3 cellular contexts compared by ENCODE assay signal in the genomic region with DNA sequence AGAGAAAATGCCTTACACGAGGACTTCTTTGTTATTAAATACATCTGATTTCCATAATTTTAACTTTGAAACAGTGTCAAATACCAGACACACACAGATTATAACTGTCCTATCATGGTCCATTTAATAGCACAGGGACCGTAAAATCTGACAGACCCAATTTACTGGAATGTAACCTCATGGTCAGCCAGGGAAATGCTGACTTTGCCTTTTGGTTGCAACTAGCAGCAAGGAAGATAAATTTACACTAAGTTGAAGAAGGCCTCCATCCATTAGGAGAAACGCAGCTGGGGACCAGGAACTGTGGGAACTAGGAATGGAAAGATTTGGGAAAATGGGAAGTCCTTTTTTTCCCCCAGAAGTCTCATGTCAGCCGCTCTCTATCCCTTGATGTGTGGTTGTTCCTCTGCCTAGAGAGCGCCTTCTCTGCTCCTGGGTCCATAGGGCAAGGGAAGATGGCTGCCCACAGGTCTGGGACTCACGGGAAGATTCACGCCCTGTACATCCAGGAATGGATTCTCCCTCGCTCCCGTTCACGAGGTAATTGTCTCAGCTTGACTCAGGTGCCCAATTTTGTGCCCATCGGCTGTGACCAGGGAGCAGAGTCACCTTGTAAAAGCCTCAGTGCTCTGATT.
A peak's percentile ranks its signal among the peaks of the same experiment; 100 is the strongest.
TF ChIP-seq lines count a peak whose summit lies in the region.

No MANE protein-coding gene starts in this region.

TF ChIP-seq in A549, 52 proteins besides CTCF, POLR2A, EP300 and RAD21:
- no peak for TF ChIP-seq JUN (IDR thresholded peaks at IDR 0.05)
- peak; percentile 68 for TF ChIP-seq MAFK (IDR thresholded peaks at IDR 0.05; ENCODE audit: partially characterized antibody)
- TF ChIP-seq MAZ (IDR thresholded peaks at IDR 0.05; ENCODE audit: borderline replicate concordance, low read depth, low read length) = no peak
- no peak for TF ChIP-seq NR3C1 (IDR thresholded peaks at IDR 0.05)
- no peak for TF ChIP-seq KDM5A (IDR thresholded peaks at IDR 0.05)
- no peak for TF ChIP-seq TP53 (CRISPR knock-in tag; IDR thresholded peaks at IDR 0.05)
- TF ChIP-seq, protein P1, sequence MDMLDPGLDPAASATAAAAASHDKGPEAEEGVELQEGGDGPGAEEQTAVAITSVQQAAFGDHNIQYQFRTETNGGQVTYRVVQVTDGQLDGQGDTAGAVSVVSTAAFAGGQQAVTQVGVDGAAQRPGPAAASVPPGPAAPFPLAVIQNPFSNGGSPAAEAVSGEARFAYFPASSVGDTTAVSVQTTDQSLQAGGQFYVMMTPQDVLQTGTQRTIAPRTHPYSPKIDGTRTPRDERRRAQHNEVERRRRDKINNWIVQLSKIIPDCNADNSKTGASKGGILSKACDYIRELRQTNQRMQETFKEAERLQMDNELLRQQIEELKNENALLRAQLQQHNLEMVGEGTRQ (IDR thresholded peaks at IDR 0.05) = no peak
TF ChIP-seq in A549: peak in this region for 1.

TF ChIP-seq in GM23338, 12 proteins besides CTCF, POLR2A, EP300 and RAD21:
- TF ChIP-seq ZNF114 (CRISPR knock-in tag; IDR thresholded peaks at IDR 0.05) = no peak
- no peak for TF ChIP-seq ZNF331 (CRISPR knock-in tag; IDR thresholded peaks at IDR 0.05; ENCODE audit: low read depth)
- TF ChIP-seq STAT1 (IDR thresholded peaks at IDR 0.05; ENCODE audit: unreplicated experiment) = no peak

TF ChIP-seq in H1, 55 proteins besides CTCF, POLR2A, EP300 and RAD21:
- peak; percentile 35; the same call in 1 of the 2 replicates for TF ChIP-seq MAFK (IDR thresholded peaks at IDR 0.05; ENCODE audit: low read depth, low read length)
- TF ChIP-seq, protein P2, sequence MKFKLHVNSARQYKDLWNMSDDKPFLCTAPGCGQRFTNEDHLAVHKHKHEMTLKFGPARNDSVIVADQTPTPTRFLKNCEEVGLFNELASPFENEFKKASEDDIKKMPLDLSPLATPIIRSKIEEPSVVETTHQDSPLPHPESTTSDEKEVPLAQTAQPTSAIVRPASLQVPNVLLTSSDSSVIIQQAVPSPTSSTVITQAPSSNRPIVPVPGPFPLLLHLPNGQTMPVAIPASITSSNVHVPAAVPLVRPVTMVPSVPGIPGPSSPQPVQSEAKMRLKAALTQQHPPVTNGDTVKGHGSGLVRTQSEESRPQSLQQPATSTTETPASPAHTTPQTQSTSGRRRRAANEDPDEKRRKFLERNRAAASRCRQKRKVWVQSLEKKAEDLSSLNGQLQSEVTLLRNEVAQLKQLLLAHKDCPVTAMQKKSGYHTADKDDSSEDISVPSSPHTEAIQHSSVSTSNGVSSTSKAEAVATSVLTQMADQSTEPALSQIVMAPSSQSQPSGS (IDR thresholded peaks at IDR 0.05; ENCODE audit: low read length) = no peak
